36 cellular contexts compared by ENCODE assay signal in genomic region chr15:75989045-75989444, GRCh38. TPM values are rescaled to one million over a fixed set of nuclear protein-coding genes. Genes with fewer than 3 reads are reported as not detected.
DNase-seq lines count a peak whose midpoint lies in the region; ATAC-seq and TF ChIP-seq lines count a peak whose summit lies in the region.
"Had no signal": no experiment of that assay in that cellular context is flagged by ENCODE, and none has a peak within 500 bp of the region (broad histone marks: within the 10 kb centered on the region; RNA-seq: fewer than 3 reads in every experiment).

No MANE protein-coding gene starts in this region.

- WGBS in body of pancreas, 2 donors: 79 to 81% methylated on average over 2 of the region's 2 CpGs

- TF ChIP-seq POLR2A in body of pancreas (IDR thresholded peaks at IDR 0.05): no peak

- no peaks in the 10 kb centered on the region for H3K27me3 ChIP-seq in body of pancreas
- H3K27me3 ChIP-seq: BE2C, gastroesophageal sphincter, sigmoid colon, SJCRH30, transverse colon had no signal

- H3K4me1 ChIP-seq in body of pancreas: peaks cover 24% of the 10 kb centered on the region
- H3K4me1 ChIP-seq: BE2C, gastroesophageal sphincter, HAP-1, psoas muscle, sigmoid colon, SJCRH30, transverse colon had no signal

- H3K36me3 ChIP-seq in body of pancreas (replicated peaks in 1 of 2; ENCODE audit: insufficient read depth in 1 of 2, low read depth in 2 of 2): no peaks in the 10 kb centered on the region
- H3K36me3 ChIP-seq: BE2C, gastroesophageal sphincter, HAP-1, sigmoid colon, SJCRH30, transverse colon had no signal

- no peaks in the 10 kb centered on the region for H3K9me3 ChIP-seq in body of pancreas
- H3K9me3 ChIP-seq: BE2C, gastroesophageal sphincter, mucosa of descending colon, psoas muscle, sigmoid colon, SJCRH30, transverse colon had no signal

- H3K27ac ChIP-seq in body of pancreas: no peak overlapping the region
- H3K27ac ChIP-seq: epithelial cell of prostate, gastroesophageal sphincter, psoas muscle, sigmoid colon, SJCRH30, transverse colon had no signal

- intact Hi-C loops in body of pancreas (cut with DNase I): no loop called here

- H3K4me3 ChIP-seq in body of pancreas: no peak overlapping the region
- H3K4me3 ChIP-seq: gastroesophageal sphincter, HAP-1, lung, mucosa of descending colon, psoas muscle, sigmoid colon, SJCRH30, transverse colon had no signal

- TF ChIP-seq CTCF in body of pancreas (IDR thresholded peaks at IDR 0.05): no peak

- ATAC-seq in HG03108 (IDR thresholded peaks at IDR 0.05; ENCODE audit: unreplicated experiment) (no peak), body of pancreas (no peak)
- ATAC-seq: gastroesophageal sphincter, left cardiac atrium, mucosa of descending colon, natural killer cell, psoas muscle, WTC11 had no signal

- peak; percentile 6 for DNase-seq in AG08395 (ENCODE audit: low spot score)
- DNase-seq in GM04503 (ENCODE audit: low read depth): peak; percentile 19
- peak; percentile 62 for DNase-seq in dedifferentiated amniotic fluid mesenchymal stem cell (ENCODE audit: extremely low spot score)
- peak; percentile 84 for DNase-seq in iris pigment epithelial cell (ENCODE audit: low read depth)
- DNase-seq in mesenteric fat pad (ENCODE audit: low spot score): no peak
- DNase-seq in body of pancreas: no peak
- DNase-seq in NCI-H1436 treated with DMSO at 0.1 percent for 48 hours (lab: John Stamatoyannopoulos, UW): no peak
- DNase-seq: activated CD4-positive, alpha-beta T cell treated with anti-CD3 and anti-CD28 coated beads, Interleukin-2, amount 10 ng/mL, durations not matched to agents 7 days and 5 days; activated effector memory CD4-positive, alpha-beta T cell treated with Interleukin-2 at 50 U/mL for 16 hours; activated T-cell treated with anti-CD3 and anti-CD28 coated beads, Interleukin-2, amount 50 U/mL, for 1 hour; aorta; BE2C; DMS153; effector CD4-positive, alpha-beta T cell; hippocampal formation; Kasumi-1; left cardiac atrium; mucosa of descending colon; natural killer cell; NCI-H146; NCI-H446 treated with DMSO at 0.1 percent for 48 hours; occipital lobe; psoas muscle; sigmoid colon; SJCRH30; stimulated activated CD4-positive, alpha-beta T cell treated with anti-CD3 and anti-CD28 coated beads, Interleukin-4, amount 100 ng/mL, for 4 hours; T-helper 1 cell; transverse colon had no signal

RNA-seq across cellular contexts. Expression of gene NRG4, which starts 23.2 kb away (rescaled TPM):
- not detected for total RNA-seq in mesenteric fat pad
- total RNA-seq in body of pancreas: 10 to 100 TPM; 11.5 to 20.5 TPM
- total RNA-seq: A172; activated CD4-positive, alpha-beta T cell treated with anti-CD3 and anti-CD28 coated beads, Interleukin-2, amount 10 ng/mL, durations not matched to agents 7 days and 5 days; activated CD8-positive, alpha-beta memory T cell treated with anti-CD3 and anti-CD28 coated beads for 36 hours; aorta; natural killer cell; occipital lobe; sigmoid colon had no signal

Comparison
In these comparisons a context has a peak if more than half of its experiments do, and no peak if none do; other contexts are left out.
1. DNase-seq: peak in AG08395 (single experiment), GM04503 (single experiment), dedifferentiated amniotic fluid mesenchymal stem cell (single experiment) and iris pigment epithelial cell (single experiment); none in mesenteric fat pad (single experiment), body of pancreas (0 of 4) and NCI-H1436 treated with DMSO at 0.1 percent for 48 hours (single experiment).
2. RNA of gene NRG4, which starts 23.2 kb away (total RNA-seq): 11.5 to 20.5 TPM in body of pancreas; not detected in mesenteric fat pad (single experiment); every median in the first group is over 10 times any median in the second.